8 cellular contexts compared by ENCODE assay signal in genomic region chr11:88337342-88338222, GRCh38. TPM values are rescaled to one million over a fixed set of nuclear protein-coding genes. Genes with fewer than 3 reads are reported as not detected.
DNase-seq lines count a peak whose midpoint lies in the region; ATAC-seq and TF ChIP-seq lines count a peak whose summit lies in the region.

TSS of gene CTSC (minus strand) at chr11:88337736. CDS start at chr11:88337672, 64 bp downstream.

- peak; percentile 94 for ATAC-seq in foreskin keratinocyte

- peak within 1 kb of the TSS; percentile 75 for H2BK12ac ChIP-seq in neuronal stem cell (ENCODE audit: low read length)

- no peaks in the 10 kb centered on the region for H3K79me1 ChIP-seq in neuronal stem cell (ENCODE audit: low read depth, low read length)

- no peak within 1 kb of the TSS for H4K8ac ChIP-seq in neuronal stem cell (ENCODE audit: low read depth, low read length)

- peak within 1 kb of the TSS; percentile 97 for H3K23ac ChIP-seq in neuronal stem cell (ENCODE audit: low read depth, low read length, poor library complexity)

- peak within 1 kb of the TSS; percentile 93 for H3K9ac ChIP-seq in neuronal stem cell (ENCODE audit: low read depth, low read length, poor library complexity)

- peak within 1 kb of the TSS; percentile 62 to 95 for H3K4me3 ChIP-seq in neuronal stem cell (ENCODE audit: low read length in 2 of 2)

- peak within 1 kb of the TSS; percentile 92 for H2BK120ac ChIP-seq in neuronal stem cell (ENCODE audit: low read depth, low read length)

- no peaks in the 10 kb centered on the region for H3K27me3 ChIP-seq in foreskin keratinocyte
- H3K27me3 ChIP-seq in neuronal stem cell (ENCODE audit: control insufficient read depth in 3 of 3, insufficient read depth in 3 of 3, low read depth in 1 of 3, low read length in 3 of 3), result no peaks in the 10 kb centered on the region

- H4K91ac ChIP-seq in neuronal stem cell (ENCODE audit: low read depth, low read length, poor library complexity), result no peak within 1 kb of the TSS

- H2BK15ac ChIP-seq in neuronal stem cell (ENCODE audit: low read length), result peak within 1 kb of the TSS; percentile 91

- H3K18ac ChIP-seq in neuronal stem cell (ENCODE audit: low read length), result peak within 1 kb of the TSS; percentile 97

- peaks cover 41% of the 10 kb centered on the region for H3K4me1 ChIP-seq in foreskin keratinocyte
- peaks cover 2 to 3% of the 10 kb centered on the region in 2 donors for H3K4me1 ChIP-seq in neuronal stem cell (ENCODE audit: control insufficient read depth in 2 of 2, insufficient read depth in 1 of 2, low read depth in 1 of 2, low read length in 2 of 2)

- peak within 1 kb of the TSS; percentile 84 for H3K4me2 ChIP-seq in neuronal stem cell (ENCODE audit: insufficient read depth, low read length, poor library complexity, severe bottlenecking)

- no peaks in the 10 kb centered on the region for H3K9me3 ChIP-seq in neuronal stem cell (replicated peaks in 1 of 2; ENCODE audit: control insufficient read depth in 2 of 2, insufficient read depth in 1 of 2, low read depth in 1 of 2, low read length in 2 of 2)

- H3K27ac ChIP-seq in foreskin keratinocyte, result peak within 1 kb of the TSS; percentile 95
- peak within 1 kb of the TSS; percentile 55 for H3K27ac ChIP-seq in neuronal stem cell (replicated peaks; ENCODE audit: low read length)

- H3K36me3 ChIP-seq in neuronal stem cell (replicated peaks in 1 of 2; ENCODE audit: control insufficient read depth in 2 of 2, insufficient read depth in 2 of 2, low read length in 2 of 2), result peaks cover 0 to 26% of the 10 kb centered on the region in 2 donors

- H2BK5ac ChIP-seq in neuronal stem cell (ENCODE audit: low read length), result peak within 1 kb of the TSS; percentile 62

- H2AK5ac ChIP-seq in neuronal stem cell (ENCODE audit: low read depth, low read length), result no peak within 1 kb of the TSS

- TF ChIP-seq CTCF in foreskin keratinocyte (conservative IDR thresholded peaks at IDR 0.05) (peak; percentile 22), subcutaneous adipose tissue (IDR thresholded peaks at IDR 0.05; ENCODE audit: low read depth) (no peak)

- WGBS in neuronal stem cell (ENCODE audit: extremely low coverage in 2 of 2, insufficient read length in 2 of 2, insufficient replicate concordance in 1 of 2), 2 donors, result no CpG with 5 or more reads among the region's 57 CpGs

- DNase-seq in ELR (ENCODE audit: low read depth) (peak; percentile 96), GOT3 (lab: John Stamatoyannopoulos, UW) (peak; percentile 49), LHCN-M2 (ENCODE audit: low read depth) (peak; percentile 73), SHP77 treated with DMSO at 0.1 percent for 48 hours (lab: John Stamatoyannopoulos, UW) (peak; percentile 75), foreskin keratinocyte (peak; percentile 58 to 82), neuronal stem cell (ENCODE audit: low spot score) (peak; percentile 78)
- peak; percentile 96 for DNase-seq in activated effector memory CD4-positive, alpha-beta T cell treated with anti-CD3 and anti-CD28 coated beads, Interleukin-2, amount 50 U/mL, for 16 hours

- peak within 1 kb of the TSS; percentile 86 for H3K4ac ChIP-seq in neuronal stem cell (ENCODE audit: low read length)

- peak within 1 kb of the TSS; percentile 96 for H3K14ac ChIP-seq in neuronal stem cell (ENCODE audit: low read length)

- H2AFZ ChIP-seq in neuronal stem cell (ENCODE audit: low read length), result peak within 1 kb of the TSS; percentile 95

RNA-seq across cellular contexts. Expression of gene CTSC, which starts in this region (rescaled TPM):
- 27.6 and 32.5 TPM in 2 replicates for total RNA-seq in LHCN-M2 (2014; rRNA removed)
- polyA plus RNA-seq in LHCN-M2 (2012), result 20.7 TPM
- total RNA-seq in foreskin keratinocyte, result 372 and 455 TPM in 2 replicates
- 355 and 470 TPM in 2 replicates for polyA plus RNA-seq in foreskin keratinocyte
- 63.6 TPM for polyA plus RNA-seq in neuronal stem cell (2013, experiment 1 of 2)
- polyA plus RNA-seq in neuronal stem cell (2013, experiment 2 of 2), result 61.4 TPM
- total RNA-seq in subcutaneous adipose tissue, result 100 to 1,000 TPM in 3 of 4 donors, 10 to 100 TPM in 1; 58.0 to 303 (median 147) TPM

Comparison
In these comparisons a context has a peak if more than half of its experiments do, and no peak if none do; other contexts are left out.
1. Peak in every context shown above with its lines: DNase-seq, ATAC-seq, H3K4me3 ChIP-seq and H3K27ac ChIP-seq.